Comparison of ENCODE assay signal across 26 cellular contexts in the genomic region with DNA sequence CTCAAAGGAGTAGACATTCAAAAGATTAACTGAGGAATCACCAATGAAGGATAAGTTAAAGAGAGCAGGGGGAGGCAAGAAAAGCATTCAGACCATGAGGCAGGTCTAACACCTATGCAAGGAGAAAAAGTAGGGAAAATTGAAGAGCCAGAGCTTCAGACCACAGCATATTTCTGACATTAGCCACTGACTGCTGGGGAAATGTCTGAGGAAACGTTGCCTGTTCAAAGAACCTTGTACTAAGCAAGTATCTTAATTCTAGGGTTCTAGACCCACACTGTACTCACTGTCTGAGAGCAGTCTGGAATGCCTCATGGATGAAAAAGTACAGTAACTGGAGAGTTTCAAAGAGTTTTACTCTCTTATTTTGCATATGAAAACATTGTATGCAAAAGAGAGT. TPM values are rescaled to one million over a fixed set of nuclear protein-coding genes. Genes with fewer than 3 reads are reported as not detected.
DNase-seq lines count a peak whose midpoint lies in the region; ATAC-seq and TF ChIP-seq lines count a peak whose summit lies in the region.
"Had no signal": no experiment of that assay in that cellular context is flagged by ENCODE, and none has a peak within 500 bp of the region (broad histone marks: within the 10 kb centered on the region; RNA-seq: fewer than 3 reads in every experiment).

No MANE protein-coding gene starts in this region.

- H3K4me3 ChIP-seq in GM23248 = no peak overlapping the region
- no peak overlapping the region for H3K4me3 ChIP-seq in Panc1 (ENCODE audit: low read depth in 2 of 2, low read length in 2 of 2)
- H3K4me3 ChIP-seq in epithelial cell of esophagus (ENCODE audit: low read length) = no peak overlapping the region
- no peak overlapping the region for H3K4me3 ChIP-seq in dorsolateral prefrontal cortex
- H3K4me3 ChIP-seq: ascending aorta, right lobe of liver, SK-N-MC had no signal

- DNase-seq in GM23248 (peak; percentile 44), Panc1 (ENCODE audit: low read depth, low spot score) (no peak), epithelial cell of esophagus (ENCODE audit: low read depth) (peak; percentile 15), renal cortical epithelial cell (ENCODE audit: low read depth) (peak; percentile 42), posterior cingulate gyrus (no peak), dorsolateral prefrontal cortex (no peak), NCI-H69 (lab: John Stamatoyannopoulos, UW) (no peak)
- DNase-seq in activated naive CD4-positive, alpha-beta T cell treated with anti-CD3 and anti-CD28 coated beads, Interleukin-2, amount 50 U/mL, for 16 hours = no peak
- DNase-seq: activated CD4-positive, alpha-beta memory T cell treated with anti-CD3 and anti-CD28 coated beads for 36 hours; activated CD4-positive, CD25-positive, alpha-beta regulatory T cell treated with anti-CD3 and anti-CD28 coated beads, Interleukin-2, amount 50 U/mL, for 72 hours; activated CD8-positive, alpha-beta memory T cell treated with anti-CD3 and anti-CD28 coated beads, Interleukin-2, amount 50 U/mL, for 4 hours; effector CD8-positive, alpha-beta T cell; erythroblast; GOT3; MM.1S; NCI-H1417 treated with DMSO at 0.1 percent for 48 hours; NCI-H2081; NCI-H345; NCI-H774; right lobe of liver; RPMI8226; stimulated activated naive B cell treated with anti-CD40 and anti-IgM and Interleukin-4, amounts not matched to agents 10 μg/mL and 1 μg/mL and 100 μg/mL, for 72 hours had no signal

- H3K9me3 ChIP-seq in GM23248 (ENCODE audit: low read depth) (no peaks in the 10 kb centered on the region), Panc1 (ENCODE audit: control insufficient read depth, insufficient read depth, low read depth, low read length) (no peaks in the 10 kb centered on the region)
- H3K9me3 ChIP-seq: ascending aorta had no signal

- no peak for ATAC-seq in Panc1
- ATAC-seq: activated T-helper 17 cell treated with anti-CD3 and anti-CD28 coated beads, Interleukin-2, amount 50 U/mL, for 72 hours; right lobe of liver; stimulated activated naive B cell treated with anti-CD40 and anti-IgM and Interleukin-4, amounts not matched to agents 10 μg/mL and 1 μg/mL and 100 μg/mL, for 72 hours had no signal

- no peaks in the 10 kb centered on the region for H4K20me1 ChIP-seq in GM23248 (ENCODE audit: insufficient read depth)

- in situ Hi-C loops in GM23248 (cut with MboI) = loop anchor here (10.0 to 25.0 kb wide), 2 partner anchors 231 to 919 kb away; no protein-coding TSS in a partner anchor
- in situ Hi-C loops in Panc1 (cut with HindIII; ENCODE audit: low pct_unique_long_range_greater_than_20kb, low sequenced_read_pairs) = no loop called here

- no peaks in the 10 kb centered on the region for H3F3A ChIP-seq in GM23248 (ENCODE audit: insufficient read depth)

- POLR2A ChIA-PET in Panc1 (lab: Charles Lee) = no interaction called here

- CTCF ChIA-PET in Panc1 (lab: Charles Lee) = no interaction called here

- H3K79me2 ChIP-seq in GM23248 (ENCODE audit: insufficient read depth) = no peaks in the 10 kb centered on the region

- WGBS in GM23248 (ENCODE audit: low coverage in 1 of 2, low lambda C conversion rate in 2 of 2, missing lambda C conversion rate in 2 of 2), 2 experiments = 11 to 19% methylated on average over 1 of the region's 1 CpG

- no peak overlapping the region for H2AFZ ChIP-seq in GM23248

- H3K9ac ChIP-seq in GM23248 = no peak overlapping the region

- intact Hi-C loops in Panc1 (cut with micrococcal nuclease; ENCODE audit: unreplicated experiment) = no loop called here
- intact Hi-C loops in posterior cingulate gyrus (cut with DNase I) = no loop called here
- intact Hi-C loops in dorsolateral prefrontal cortex (cut with DNase I) = no loop called here

- H3K4me2 ChIP-seq in GM23248 (ENCODE audit: unreplicated experiment) = no peak overlapping the region

- TF ChIP-seq CTCF in Panc1 (IDR thresholded peaks at IDR 0.05) (no peak), epithelial cell of esophagus (IDR thresholded peaks at IDR 0.05; ENCODE audit: insufficient read depth, low read depth, low read length, missing control alignments) (no peak), dorsolateral prefrontal cortex (IDR thresholded peaks at IDR 0.05 in 54 of 56, conservative IDR thresholded peaks at IDR 0.05 in 2 of 56; ENCODE audit: low read depth in 1 of 56, partially characterized antibody in 56 of 56) (no peak)

- no peaks in the 10 kb centered on the region for H3K36me3 ChIP-seq in GM23248 (ENCODE audit: low read depth)
- H3K36me3 ChIP-seq in Panc1 (ENCODE audit: control insufficient read depth, insufficient read depth, low read length) = no peaks in the 10 kb centered on the region
- H3K36me3 ChIP-seq: ascending aorta, right lobe of liver had no signal

- H3K9me2 ChIP-seq in GM23248 (ENCODE audit: insufficient read depth) = no peaks in the 10 kb centered on the region

- no TSS peak for BruUV-seq in Panc1 (replicated peaks; lab: Mats Ljungman, UMichigan)

- H3K4me1 ChIP-seq in GM23248 (ENCODE audit: insufficient read depth) = 0 out of 2 replicates have a peak, but pooled peaks cover 3% of the 10 kb centered on the region
- peaks cover 2% of the 10 kb centered on the region; the same call in 1 of the 2 replicates for H3K4me1 ChIP-seq in Panc1 (ENCODE audit: control insufficient read depth, insufficient read depth, low read length)
- H3K4me1 ChIP-seq: right lobe of liver had no signal

- H3K27me3 ChIP-seq in GM23248 (replicated peaks; ENCODE audit: insufficient read depth) = no peaks in the 10 kb centered on the region
- H3K27me3 ChIP-seq in Panc1 (ENCODE audit: control insufficient read depth, insufficient read depth, low read length) = no peaks in the 10 kb centered on the region
- no peaks in the 10 kb centered on the region for H3K27me3 ChIP-seq in dorsolateral prefrontal cortex
- H3K27me3 ChIP-seq: ascending aorta, right lobe of liver had no signal

- H3K27ac ChIP-seq in GM23248 (no peak overlapping the region), Panc1 (ENCODE audit: low read length) (peak overlapping the region; percentile 62; the same call in 1 of the 2 replicates), dorsolateral prefrontal cortex (no peak overlapping the region)
- H3K27ac ChIP-seq: ascending aorta, right lobe of liver, SK-N-MC had no signal

RNA-seq across cellular contexts. Expression of a gene that starts 39.5 kb away (rescaled TPM):
- total RNA-seq in GM23248 (2014; rRNA removed; shearing (Covaris generic)) = 31.5 and 48.7 TPM in 2 replicates
- polyA plus RNA-seq in GM23248 (2016; fragmentation: Nextera tagmentation; extraction: Ambion mirVana) = 62.0 and 64.4 TPM in 2 replicates
- total RNA-seq in Panc1 (2021; ENCODE audit: unreplicated experiment) (129 TPM), renal cortical epithelial cell (108 and 155 TPM in 2 replicates), dorsolateral prefrontal cortex (10 to 100 TPM in 6 of 120 experiments, 1 to 10 TPM in 114; 1.0 to 18.1 (median 4.2) TPM)
- 51.3 TPM for polyA plus RNA-seq in Panc1 (2012; ENCODE audit: insufficient read length)
- total RNA-seq: activated CD4-positive, alpha-beta memory T cell treated with anti-CD3 and anti-CD28 coated beads for 36 hours; T-helper 1 cell treated with Interleukin-12 subunit alpha and Interleukin-12 subunit beta and Interleukin-4 antibody, amounts not matched to agents 30 ng/mL and 1 ng/mL, for 36 hours had no signal

Comparison
In these comparisons a context has a peak if more than half of its experiments do, and no peak if none do; other contexts are left out.
1. DNase-seq: peak in GM23248 (single experiment), epithelial cell of esophagus (single experiment) and renal cortical epithelial cell (single experiment); none in Panc1 (single experiment), posterior cingulate gyrus (0 of 10), dorsolateral prefrontal cortex (0 of 10), NCI-H69 (single experiment) and activated naive CD4-positive, alpha-beta T cell treated with anti-CD3 and anti-CD28 coated beads, Interleukin-2, amount 50 U/mL, for 16 hours (single experiment).